In the genomic region with DNA sequence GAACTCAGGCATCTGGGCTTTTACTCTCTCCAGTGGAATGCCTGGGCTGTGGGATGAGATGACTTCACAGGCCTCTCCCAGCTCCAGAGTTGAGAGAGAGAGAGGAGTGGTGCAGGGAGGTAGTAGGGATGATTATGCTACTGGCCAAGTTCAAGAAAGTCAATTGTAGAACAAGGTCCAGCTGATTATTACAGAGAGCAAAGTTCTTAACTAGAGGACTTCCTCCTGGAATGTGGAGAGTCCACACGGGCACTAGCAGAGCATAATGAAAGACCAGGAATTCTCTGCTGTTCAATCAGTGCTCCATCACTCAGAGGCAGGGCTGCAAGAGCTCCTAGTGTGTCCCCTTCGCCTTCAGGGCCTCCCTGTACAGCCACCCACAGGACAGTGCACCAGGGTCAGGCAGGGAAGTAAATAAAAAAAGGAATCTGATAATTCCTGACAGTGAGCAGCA, we compare ENCODE assay signal across 1 cellular context.
TF ChIP-seq lines count a peak whose summit lies in the region.

No MANE protein-coding gene starts in this region.

TF ChIP-seq in HCT116, 20 proteins besides CTCF, POLR2A, EP300 and RAD21 (continued from another document):
- TF ChIP-seq, protein P1, sequence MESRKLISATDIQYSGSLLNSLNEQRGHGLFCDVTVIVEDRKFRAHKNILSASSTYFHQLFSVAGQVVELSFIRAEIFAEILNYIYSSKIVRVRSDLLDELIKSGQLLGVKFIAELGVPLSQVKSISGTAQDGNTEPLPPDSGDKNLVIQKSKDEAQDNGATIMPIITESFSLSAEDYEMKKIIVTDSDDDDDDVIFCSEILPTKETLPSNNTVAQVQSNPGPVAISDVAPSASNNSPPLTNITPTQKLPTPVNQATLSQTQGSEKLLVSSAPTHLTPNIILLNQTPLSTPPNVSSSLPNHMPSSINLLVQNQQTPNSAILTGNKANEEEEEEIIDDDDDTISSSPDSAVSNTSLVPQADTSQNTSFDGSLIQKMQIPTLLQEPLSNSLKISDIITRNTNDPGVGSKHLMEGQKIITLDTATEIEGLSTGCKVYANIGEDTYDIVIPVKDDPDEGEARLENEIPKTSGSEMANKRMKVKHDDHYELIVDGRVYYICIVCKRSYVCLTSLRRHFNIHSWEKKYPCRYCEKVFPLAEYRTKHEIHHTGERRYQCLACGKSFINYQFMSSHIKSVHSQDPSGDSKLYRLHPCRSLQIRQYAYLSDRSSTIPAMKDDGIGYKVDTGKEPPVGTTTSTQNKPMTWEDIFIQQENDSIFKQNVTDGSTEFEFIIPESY (IDR thresholded peaks at IDR 0.05; ENCODE audit: extremely low read depth, insufficient replicate concordance, low read length): no peak
- TF ChIP-seq ZNF274 (IDR thresholded peaks at IDR 0.05; ENCODE audit: low read depth, low read length) (no peak), CBX3 (IDR thresholded peaks at IDR 0.05; ENCODE audit: low read depth) (no peak), FOSL1 (IDR thresholded peaks at IDR 0.05; ENCODE audit: low read depth) (no peak; the same call in 1 of the 2 replicates), POLR2AphosphoS5 (IDR thresholded peaks at IDR 0.05; ENCODE audit: low read depth, low read length) (no peak), CEBPB (IDR thresholded peaks at IDR 0.05; ENCODE audit: low read depth) (no peak)
- TF ChIP-seq, protein P2, sequence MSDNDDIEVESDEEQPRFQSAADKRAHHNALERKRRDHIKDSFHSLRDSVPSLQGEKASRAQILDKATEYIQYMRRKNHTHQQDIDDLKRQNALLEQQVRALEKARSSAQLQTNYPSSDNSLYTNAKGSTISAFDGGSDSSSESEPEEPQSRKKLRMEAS (IDR thresholded peaks at IDR 0.05): no peak; the same call in 1 of the 2 replicates
